13 cellular contexts compared by ENCODE assay signal in the genomic region with DNA sequence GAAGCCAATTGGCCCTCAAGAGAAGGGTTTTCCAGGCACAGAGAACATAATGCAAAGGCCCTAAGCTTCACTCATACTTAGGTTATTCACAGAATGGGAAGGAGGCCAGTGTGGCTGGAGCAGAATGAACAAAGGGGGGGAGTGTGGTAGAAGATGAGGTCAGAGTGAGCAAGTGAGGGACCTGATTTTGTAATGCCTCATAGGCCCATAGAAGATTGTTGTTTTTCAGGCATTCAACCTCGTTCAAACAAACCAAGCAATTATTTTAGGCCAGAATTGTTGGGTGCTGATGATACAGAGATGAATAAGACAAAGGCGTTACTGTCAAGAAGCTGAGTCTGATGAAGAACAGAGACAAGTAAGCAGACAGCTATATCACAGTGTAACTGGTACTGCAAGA. TPM values are rescaled to one million over a fixed set of nuclear protein-coding genes. Genes with fewer than 3 reads are reported as not detected.
DNase-seq lines count a peak whose midpoint lies in the region; ATAC-seq and TF ChIP-seq lines count a peak whose summit lies in the region.
"Had no signal": no experiment of that assay in that cellular context is flagged by ENCODE, and none has a peak within 500 bp of the region (broad histone marks: within the 10 kb centered on the region; RNA-seq: fewer than 3 reads in every experiment).

No MANE protein-coding gene starts in this region.

- no peak for TF ChIP-seq CTCF in AG04450 (IDR thresholded peaks at IDR 0.05; ENCODE audit: low read depth, low read length)

- H3K36me3 Mint-ChIP-seq in activated CD4-positive, alpha-beta T cell treated with anti-CD3 and anti-CD28 coated beads for 36 hours (ENCODE audit: low read depth): no peaks in the 10 kb centered on the region
- H3K36me3 Mint-ChIP-seq in activated T-helper 1 cell treated with anti-CD3 and anti-CD28 coated beads, Interleukin-12 subunit alpha, Interleukin-12 subunit beta, Interleukin-2, Interleukin-4 antibody, amounts not matched to agents 30 ng/mL and 10 ng/mL and 1 ng/mL, durations not matched to agents 14 hours and 24 hours and 36 hours (ENCODE audit: low read depth): peaks cover 5% of the 10 kb centered on the region

- intact Hi-C loops in activated CD4-positive, alpha-beta T cell treated with anti-CD3 and anti-CD28 coated beads for 36 hours (cut with DNase I, micrococcal nuclease): no loop called here
- intact Hi-C loops in activated T-helper 1 cell treated with anti-CD3 and anti-CD28 coated beads, Interleukin-12 subunit alpha, Interleukin-12 subunit beta, Interleukin-2, Interleukin-4 antibody, amounts not matched to agents 30 ng/mL and 10 ng/mL and 1 ng/mL, durations not matched to agents 14 hours and 24 hours and 36 hours (cut with micrococcal nuclease): no loop called here

- no peaks in the 10 kb centered on the region for H3K36me3 ChIP-seq in Karpas-422 (ENCODE audit: insufficient read depth, low read length)
- H3K36me3 ChIP-seq: BE2C, HAP-1 had no signal

- no peak overlapping the region for H3K4me3 Mint-ChIP-seq in activated CD4-positive, alpha-beta T cell treated with anti-CD3 and anti-CD28 coated beads for 36 hours
- H3K4me3 Mint-ChIP-seq in activated T-helper 1 cell treated with anti-CD3 and anti-CD28 coated beads, Interleukin-12 subunit alpha, Interleukin-12 subunit beta, Interleukin-2, Interleukin-4 antibody, amounts not matched to agents 30 ng/mL and 10 ng/mL and 1 ng/mL, durations not matched to agents 14 hours and 24 hours and 36 hours: no peak overlapping the region
- H3K4me3 Mint-ChIP-seq: activated CD8-positive, alpha-beta memory T cell treated with anti-CD3 and anti-CD28 coated beads, Interleukin-2, amount 10 ng/mL, durations not matched to agents 7 days and 5 days had no signal

- H3K27me3 ChIP-seq in AG04450 (ENCODE audit: control insufficient read depth, insufficient read depth, low read length) (no peaks in the 10 kb centered on the region), Karpas-422 (ENCODE audit: low read length) (no peaks in the 10 kb centered on the region)
- H3K27me3 ChIP-seq: BE2C, body of pancreas had no signal

- H3K9me2 ChIP-seq in Karpas-422 (replicated peaks; ENCODE audit: insufficient read depth, low read length): no peaks in the 10 kb centered on the region

- POLR2A ChIA-PET in AG04450 (lab: Yijun Ruan, JAX): no interaction called here
- POLR2A ChIA-PET in activated CD4-positive, alpha-beta T cell treated with anti-CD3 and anti-CD28 coated beads for 36 hours (lab: Charles Lee): no interaction called here

- CTCF ChIA-PET in AG04450 (lab: Charles Lee): interaction anchor here (0.7 kb wide), 1 partner anchor 57 kb away, joined by 3 read pairs; no protein-coding TSS in a partner anchor
- CTCF ChIA-PET in activated CD4-positive, alpha-beta T cell treated with anti-CD3 and anti-CD28 coated beads for 36 hours (lab: Charles Lee): no interaction called here

- H4K20me1 ChIP-seq in Karpas-422 (ENCODE audit: insufficient read depth, low read depth, low read length): no peaks in the 10 kb centered on the region

- H3K4me3 ChIP-seq in AG04450 (ENCODE audit: low read depth, low read length) (no peak overlapping the region), Karpas-422 (ENCODE audit: low read length) (no peak overlapping the region)
- H3K4me3 ChIP-seq: body of pancreas, HAP-1 had no signal

- no peak overlapping the region for H2AFZ ChIP-seq in Karpas-422 (ENCODE audit: low read length)

- no peaks in the 10 kb centered on the region for H3K9me3 ChIP-seq in AG04450 (ENCODE audit: control insufficient read depth, insufficient read depth, low read length)
- no peaks in the 10 kb centered on the region for H3K9me3 ChIP-seq in Karpas-422 (ENCODE audit: low read length)
- H3K9me3 ChIP-seq: BE2C, body of pancreas, HAP-1 had no signal

- no peak overlapping the region for H3K4me2 ChIP-seq in Karpas-422 (ENCODE audit: low read depth, low read length, poor library complexity, severe bottlenecking)

- peak; percentile 74 for DNase-seq in AG04450 (ENCODE audit: low read depth, low spot score)
- peak; percentile 91 for DNase-seq in NCI-H226
- peak; percentile 22 for DNase-seq in epithelial cell of prostate (ENCODE audit: low read depth, low spot score)
- peak; percentile 27 for DNase-seq in middle frontal gyrus (ENCODE audit: extremely low spot score, low spot score)
- DNase-seq in activated CD4-positive, alpha-beta T cell treated with anti-CD3 and anti-CD28 coated beads for 36 hours: no peak
- DNase-seq in activated T-helper 1 cell treated with anti-CD3 and anti-CD28 coated beads, Interleukin-12 subunit alpha, Interleukin-12 subunit beta, Interleukin-2, Interleukin-4 antibody, amounts not matched to agents 30 ng/mL and 10 ng/mL and 1 ng/mL, durations not matched to agents 14 hours and 24 hours and 36 hours (ENCODE audit: low spot score): no peak
- DNase-seq in NCI-H524 (lab: John Stamatoyannopoulos, UW): no peak
- DNase-seq in Karpas-422: no peak
- DNase-seq: activated CD8-positive, alpha-beta memory T cell treated with anti-CD3 and anti-CD28 coated beads, Interleukin-2, amount 10 ng/mL, durations not matched to agents 7 days and 5 days; BE2C; body of pancreas; T-helper 2 cell had no signal

- H3K27ac Mint-ChIP-seq in activated CD4-positive, alpha-beta T cell treated with anti-CD3 and anti-CD28 coated beads for 36 hours: no peak overlapping the region
- no peak overlapping the region for H3K27ac Mint-ChIP-seq in activated T-helper 1 cell treated with anti-CD3 and anti-CD28 coated beads, Interleukin-12 subunit alpha, Interleukin-12 subunit beta, Interleukin-2, Interleukin-4 antibody, amounts not matched to agents 30 ng/mL and 10 ng/mL and 1 ng/mL, durations not matched to agents 14 hours and 24 hours and 36 hours
- H3K27ac Mint-ChIP-seq: activated CD8-positive, alpha-beta memory T cell treated with anti-CD3 and anti-CD28 coated beads, Interleukin-2, amount 10 ng/mL, durations not matched to agents 7 days and 5 days had no signal

- H3K9me3 Mint-ChIP-seq in activated CD4-positive, alpha-beta T cell treated with anti-CD3 and anti-CD28 coated beads for 36 hours (ENCODE audit: low read depth): no peaks in the 10 kb centered on the region
- H3K9me3 Mint-ChIP-seq in activated T-helper 1 cell treated with anti-CD3 and anti-CD28 coated beads, Interleukin-12 subunit alpha, Interleukin-12 subunit beta, Interleukin-2, Interleukin-4 antibody, amounts not matched to agents 30 ng/mL and 10 ng/mL and 1 ng/mL, durations not matched to agents 14 hours and 24 hours and 36 hours: peaks cover 5% of the 10 kb centered on the region

- no peak overlapping the region for H3K9ac ChIP-seq in Karpas-422 (ENCODE audit: low read length)

- ATAC-seq in activated CD4-positive, alpha-beta T cell treated with anti-CD3 and anti-CD28 coated beads for 36 hours: no peak
- ATAC-seq: activated CD8-positive, alpha-beta memory T cell treated with anti-CD3 and anti-CD28 coated beads, Interleukin-2, amount 10 ng/mL, durations not matched to agents 7 days and 5 days; body of pancreas had no signal

- H3K4me1 ChIP-seq in Karpas-422 (ENCODE audit: low read length): peaks cover 8% of the 10 kb centered on the region
- H3K4me1 ChIP-seq: BE2C, body of pancreas, HAP-1 had no signal

- H3K27ac ChIP-seq in AG04450 (ENCODE audit: low read depth, low read length) (peak overlapping the region; percentile 31), epithelial cell of prostate (peak overlapping the region; percentile 19), Karpas-422 (ENCODE audit: low read length) (no peak overlapping the region)
- H3K27ac ChIP-seq: body of pancreas had no signal

- H3K4me1 Mint-ChIP-seq in activated CD4-positive, alpha-beta T cell treated with anti-CD3 and anti-CD28 coated beads for 36 hours: no peaks in the 10 kb centered on the region
- H3K4me1 Mint-ChIP-seq in activated T-helper 1 cell treated with anti-CD3 and anti-CD28 coated beads, Interleukin-12 subunit alpha, Interleukin-12 subunit beta, Interleukin-2, Interleukin-4 antibody, amounts not matched to agents 30 ng/mL and 10 ng/mL and 1 ng/mL, durations not matched to agents 14 hours and 24 hours and 36 hours (ENCODE audit: low read depth): peaks cover 15% of the 10 kb centered on the region

- H3K27me3 Mint-ChIP-seq in activated CD4-positive, alpha-beta T cell treated with anti-CD3 and anti-CD28 coated beads for 36 hours: no peaks in the 10 kb centered on the region
- peaks cover under 1% of the 10 kb centered on the region for H3K27me3 Mint-ChIP-seq in activated T-helper 1 cell treated with anti-CD3 and anti-CD28 coated beads, Interleukin-12 subunit alpha, Interleukin-12 subunit beta, Interleukin-2, Interleukin-4 antibody, amounts not matched to agents 30 ng/mL and 10 ng/mL and 1 ng/mL, durations not matched to agents 14 hours and 24 hours and 36 hours (ENCODE audit: insufficient read depth)
- H3K27me3 Mint-ChIP-seq: activated CD8-positive, alpha-beta memory T cell treated with anti-CD3 and anti-CD28 coated beads, Interleukin-2, amount 10 ng/mL, durations not matched to agents 7 days and 5 days had no signal

- no peaks in the 10 kb centered on the region for H3K79me2 ChIP-seq in Karpas-422 (ENCODE audit: low read length)

RNA-seq across cellular contexts. Expression of gene RAP1A, which starts 54.5 kb away (rescaled TPM):
- 60.0 and 78.1 TPM in 2 replicates for polyA plus RNA-seq in AG04450 (2011; rRNA removed)
- polyA minus RNA-seq in AG04450 (2011; rRNA and poly(A)+ RNA removed): 16.9 and 29.8 TPM in 2 replicates
- 100 to 1,000 TPM; 182 to 214 TPM for total RNA-seq in activated CD4-positive, alpha-beta T cell treated with anti-CD3 and anti-CD28 coated beads for 36 hours
- 326 and 348 TPM in 2 replicates for total RNA-seq in activated T-helper 1 cell treated with anti-CD3 and anti-CD28 coated beads, Interleukin-12 subunit alpha, Interleukin-12 subunit beta, Interleukin-2, Interleukin-4 antibody, amounts not matched to agents 30 ng/mL and 10 ng/mL and 1 ng/mL, durations not matched to agents 14 hours and 24 hours and 36 hours
- total RNA-seq in Karpas-422 (2014; rRNA removed; shearing (Covaris generic); ENCODE audit: low replicate concordance): 12.0 and 55.3 TPM in 2 replicates

Comparison
In these comparisons a context has a peak if more than half of its experiments do, and no peak if none do; other contexts are left out.
1. DNase-seq: peak in AG04450 (single experiment), NCI-H226 (single experiment), epithelial cell of prostate (single experiment) and middle frontal gyrus (single experiment); none in activated CD4-positive, alpha-beta T cell treated with anti-CD3 and anti-CD28 coated beads for 36 hours (single experiment), activated T-helper 1 cell treated with anti-CD3 and anti-CD28 coated beads, Interleukin-12 subunit alpha, Interleukin-12 subunit beta, Interleukin-2, Interleukin-4 antibody, amounts not matched to agents 30 ng/mL and 10 ng/mL and 1 ng/mL, durations not matched to agents 14 hours and 24 hours and 36 hours (single experiment), NCI-H524 (0 of 2) and Karpas-422 (single experiment).